ENCODE assay signal across 8 cellular contexts in genomic region chr5:154038604-154039457, GRCh38. TPM values are rescaled to one million over a fixed set of nuclear protein-coding genes. Genes with fewer than 3 reads are reported as not detected.
DNase-seq lines count a peak whose midpoint lies in the region; ATAC-seq and TF ChIP-seq lines count a peak whose summit lies in the region.

Gene FAM114A2 (minus strand): TSS chr5:154038910. CDS start chr5:154034953, 3,957 bp downstream.
Gene MFAP3 (plus strand): TSS chr5:154038967. CDS start chr5:154049723, 10,756 bp downstream.

- DNase-seq in NCI-H187 treated with DMSO at 0.1 percent for 48 hours (lab: John Stamatoyannopoulos, UW) (peak; percentile 62), T-helper 2 cell (peak; percentile 69 to 95 (median 81)), right atrium auricular region (ENCODE audit: low spot score) (peak; percentile 89), psoas muscle (peak; percentile 89 to 94)

- H3K36me3 ChIP-seq in right atrium auricular region (no peaks in the 10 kb centered on the region), psoas muscle (ENCODE audit: insufficient read depth in 1 of 2, low read depth in 1 of 2) (peaks cover 0 to 8% of the 10 kb centered on the region in 2 donors), urinary bladder (ENCODE audit: insufficient read depth) (peaks cover 2% of the 10 kb centered on the region)

- H3K9me3 ChIP-seq in right atrium auricular region (no peaks in the 10 kb centered on the region), psoas muscle (no peaks in the 10 kb centered on the region)

- ATAC-seq in GM18502 (IDR thresholded peaks at IDR 0.05; ENCODE audit: poor library complexity, unreplicated experiment) (peak; percentile 99), HG02938 (IDR thresholded peaks at IDR 0.05; ENCODE audit: unreplicated experiment) (peak; percentile 95), psoas muscle (peak; percentile 98 to 100 (median 99))

- peaks cover 0 to 57% of the 10 kb centered on the region in 2 donors for H3K4me1 ChIP-seq in right atrium auricular region
- peaks cover 37% of the 10 kb centered on the region for H3K4me1 ChIP-seq in psoas muscle
- no peaks in the 10 kb centered on the region for H3K4me1 ChIP-seq in urinary bladder (ENCODE audit: insufficient read depth)

- H3K27ac ChIP-seq in angular gyrus (ENCODE audit: low read depth, low read length) (peak within 1 kb of the TSS; percentile 59), right atrium auricular region (peak within 1 kb of the TSS; percentile 90 to 92), psoas muscle (peak within 1 kb of the TSS; percentile 89), urinary bladder (ENCODE audit: low read depth) (peak within 1 kb of the TSS; percentile 80)

- no peak for TF ChIP-seq CTCF in right atrium auricular region (IDR thresholded peaks at IDR 0.05)
- TF ChIP-seq CTCF in psoas muscle (IDR thresholded peaks at IDR 0.05): no peak

- peak within 1 kb of the TSS; percentile 77 to 80 for H3K4me3 ChIP-seq in right atrium auricular region
- peak within 1 kb of the TSS; percentile 91 for H3K4me3 ChIP-seq in psoas muscle
- peak within 1 kb of the TSS; percentile 76 for H3K4me3 ChIP-seq in urinary bladder (ENCODE audit: low read depth, low read length)

- intact Hi-C loops in psoas muscle (cut with DNase I): no loop called here

- WGBS in psoas muscle, 3 donors: 0 to 1% (median 1%) methylated on average over 60 of the region's 60 CpGs
- under 1% methylated on average over 60 of the region's 60 CpGs for WGBS in urinary bladder

- no peaks in the 10 kb centered on the region for H3K27me3 ChIP-seq in right atrium auricular region
- no peaks in the 10 kb centered on the region for H3K27me3 ChIP-seq in psoas muscle (ENCODE audit: insufficient read depth in 3 of 3, low read length in 2 of 3)

RNA-seq across cellular contexts. Expression of gene FAM114A2, which starts in this region (rescaled TPM):
- total RNA-seq in right atrium auricular region: 10 to 100 TPM; 11.1 to 18.5 TPM
- 10 to 100 TPM; 22.6 to 36.5 (median 28.0) TPM for total RNA-seq in psoas muscle
- 10 to 100 TPM; 11.2 to 23.2 (median 11.4) TPM for polyA plus RNA-seq in psoas muscle
- 65.1 TPM for total RNA-seq in urinary bladder
- polyA plus RNA-seq in urinary bladder: 14.8 TPM

RNA-seq across cellular contexts. Expression of gene MFAP3, which starts in this region (rescaled TPM):
- total RNA-seq in right atrium auricular region (10 to 100 TPM; 34.3 to 72.4 TPM), psoas muscle (10 to 100 TPM; 22.1 to 27.1 (median 24.4) TPM), urinary bladder (110 TPM)
- polyA plus RNA-seq in psoas muscle (10 to 100 TPM in 2 of 3 donors, 1 to 10 TPM in 1; 8.2 to 45.5 (median 13.6) TPM), urinary bladder (19.9 TPM)

Comparison
In these comparisons a context has a peak if more than half of its experiments do, and no peak if none do; other contexts are left out.
1. Peak in every context shown above with its lines: DNase-seq, ATAC-seq, H3K4me3 ChIP-seq and H3K27ac ChIP-seq.